ENCODE assay signal across 19 cellular contexts in genomic region chr7:102300643-102301211, GRCh38. TPM values are rescaled to one million over a fixed set of nuclear protein-coding genes. Genes with fewer than 3 reads are reported as not detected.
A peak's percentile ranks its signal among the peaks of the same experiment; 100 is the strongest.
DNase-seq lines count a peak whose midpoint lies in the region; ATAC-seq and TF ChIP-seq lines count a peak whose summit lies in the region.
"Had no signal": no experiment of that assay in that cellular context is flagged by ENCODE, and none has a peak within 500 bp of the region (broad histone marks: within the 10 kb centered on the region; RNA-seq: fewer than 3 reads in every experiment).

No MANE protein-coding gene starts in this region.

- H3K9me3 ChIP-seq in esophagus muscularis mucosa (no peaks in the 10 kb centered on the region), breast epithelium (no peaks in the 10 kb centered on the region)
- H3K9me3 ChIP-seq: ovary had no signal

- H3K9me3 Mint-ChIP-seq in mesothelial cell of epicardium (no peaks in the 10 kb centered on the region), type B pancreatic cell (no peaks in the 10 kb centered on the region)
- H3K9me3 Mint-ChIP-seq: activated CD4-positive, alpha-beta T cell treated with anti-CD3 and anti-CD28 coated beads, Interleukin-2, amount 10 ng/mL, durations not matched to agents 24 days and 14 days; CD4-positive, alpha-beta memory T cell had no signal

- H3K36me3 ChIP-seq in esophagus muscularis mucosa: no peaks in the 10 kb centered on the region
- no peaks in the 10 kb centered on the region for H3K36me3 ChIP-seq in breast epithelium
- H3K36me3 ChIP-seq: ovary had no signal

- ATAC-seq in Right ventricle myocardium inferior (peak; percentile 24), HG03432 (IDR thresholded peaks at IDR 0.05; ENCODE audit: unreplicated experiment) (no peak)

- WGBS in esophagus muscularis mucosa: 50% methylated on average over 31 of the region's 83 CpGs

- H3K27me3 ChIP-seq in esophagus muscularis mucosa (peaks cover 0 to 33% (median 0%) of the 10 kb centered on the region in 4 donors), breast epithelium (no peaks in the 10 kb centered on the region)
- H3K27me3 ChIP-seq: ovary had no signal

- H3K36me3 Mint-ChIP-seq in mesothelial cell of epicardium (peaks cover 2% of the 10 kb centered on the region), type B pancreatic cell (no peaks in the 10 kb centered on the region)
- H3K36me3 Mint-ChIP-seq: CD4-positive, alpha-beta memory T cell had no signal

- H3K27ac ChIP-seq in esophagus muscularis mucosa (replicated peaks in 1 of 4) (no peak overlapping the region), breast epithelium (no peak overlapping the region)
- H3K27ac ChIP-seq: 22Rv1, ovary had no signal

- TF ChIP-seq CTCF in esophagus muscularis mucosa (IDR thresholded peaks at IDR 0.05) (peak in 1 of 3 experiments; percentile 23), mesothelial cell of epicardium (IDR thresholded peaks at IDR 0.05; ENCODE audit: unreplicated experiment) (peak; percentile 62), type B pancreatic cell (conservative IDR thresholded peaks at IDR 0.05) (peak; percentile 49), breast epithelium (IDR thresholded peaks at IDR 0.05) (no peak)

- H3K4me3 Mint-ChIP-seq in mesothelial cell of epicardium (no peak overlapping the region), type B pancreatic cell (no peak overlapping the region)
- H3K4me3 Mint-ChIP-seq: activated CD4-positive, alpha-beta T cell treated with anti-CD3 and anti-CD28 coated beads, Interleukin-2, amount 10 ng/mL, durations not matched to agents 24 days and 14 days; CD4-positive, alpha-beta memory T cell had no signal

- intact Hi-C loops in Right ventricle myocardium inferior (cut with DNase I): no loop called here
- intact Hi-C loops in cardiac septum (cut with DNase I): no loop called here
- intact Hi-C loops in esophagus muscularis mucosa (cut with DNase I): no loop called here
- intact Hi-C loops in breast epithelium (cut with DNase I; ENCODE audit: low total_unique reads): no loop called here

- H3K27ac Mint-ChIP-seq in mesothelial cell of epicardium: no peak overlapping the region
- H3K27ac Mint-ChIP-seq in type B pancreatic cell: no peak overlapping the region
- H3K27ac Mint-ChIP-seq: activated CD4-positive, alpha-beta T cell treated with anti-CD3 and anti-CD28 coated beads, Interleukin-2, amount 10 ng/mL, durations not matched to agents 24 days and 14 days; CD4-positive, alpha-beta memory T cell had no signal

- no peak for TF ChIP-seq POLR2A in esophagus muscularis mucosa (IDR thresholded peaks at IDR 0.05; ENCODE audit: low read depth)
- no peak for TF ChIP-seq POLR2A in breast epithelium (IDR thresholded peaks at IDR 0.05)

- H3K4me1 Mint-ChIP-seq in mesothelial cell of epicardium (peaks cover 4% of the 10 kb centered on the region), type B pancreatic cell (ENCODE audit: unreplicated experiment) (peaks cover 9% of the 10 kb centered on the region)

- no peak for TF ChIP-seq EP300 in esophagus muscularis mucosa (IDR thresholded peaks at IDR 0.05)

- no peak for DNase-seq in Right ventricle myocardium inferior (ENCODE audit: missing footprints)
- DNase-seq in cardiac septum (ENCODE audit: low spot score): no peak
- DNase-seq in esophagus muscularis mucosa (ENCODE audit: extremely low spot score): no peak
- peak in 1 of 2 experiments; percentile 53 for DNase-seq in mesothelial cell of epicardium (ENCODE audit: low spot score in 2 of 2, unreplicated experiment in 2 of 2)
- DNase-seq in type B pancreatic cell (ENCODE audit: extremely low spot score, unreplicated experiment): no peak
- no peak for DNase-seq in AG08395 (ENCODE audit: low spot score)
- DNase-seq in breast epithelium (ENCODE audit: low spot score in 2 of 2): no peak
- DNase-seq: activated CD4-positive, alpha-beta T cell treated with anti-CD3 and anti-CD28 coated beads, Interleukin-2, amount 10 ng/mL, durations not matched to agents 24 days and 14 days; CD4-positive, alpha-beta memory T cell; mammary epithelial cell; NCI-H1436 treated with DMSO at 0.1 percent for 48 hours; NK-92 treated with Interleukin-12 subunit alpha and Interleukin-12 subunit beta, amount 100 ng/mL, for 24 hours; ovary; SHP77 treated with DMSO at 0.1 percent for 48 hours; T1000 had no signal

- H3K27me3 Mint-ChIP-seq in mesothelial cell of epicardium (ENCODE audit: low read depth): peaks cover 4% of the 10 kb centered on the region
- H3K27me3 Mint-ChIP-seq in type B pancreatic cell: no peaks in the 10 kb centered on the region
- H3K27me3 Mint-ChIP-seq: activated CD4-positive, alpha-beta T cell treated with anti-CD3 and anti-CD28 coated beads, Interleukin-2, amount 10 ng/mL, durations not matched to agents 24 days and 14 days had no signal

- H3K4me1 ChIP-seq in esophagus muscularis mucosa (peaks cover 7 to 17% (median 12%) of the 10 kb centered on the region in 4 donors), breast epithelium (no peaks in the 10 kb centered on the region)

- H3K4me3 ChIP-seq in esophagus muscularis mucosa: peak overlapping the region; percentile 7 to 20 (median 13)
- H3K4me3 ChIP-seq in breast epithelium: peak overlapping the region in 1 of 3 donors; percentile 48
- H3K4me3 ChIP-seq: ovary had no signal

RNA-seq across cellular contexts. Expression of gene SH2B2, which starts 14.1 kb away (rescaled TPM):
- total RNA-seq in Right ventricle myocardium inferior: 1.2 TPM
- total RNA-seq in cardiac septum: 3.1 TPM
- total RNA-seq in esophagus muscularis mucosa: 10 to 100 TPM in 1 of 4 donors, 1 to 10 TPM in 3; 3.7 to 10.9 (median 8.9) TPM
- total RNA-seq in mesothelial cell of epicardium: 7.9 to 8.2 TPM (median 8.2 TPM) in 3 replicates
- total RNA-seq in type B pancreatic cell (ENCODE audit: low replicate concordance): 9.5 and 15.5 TPM in 2 replicates
- 1 to 10 TPM; 1.6 to 6.6 (median 4.0) TPM for total RNA-seq in breast epithelium

RNA-seq across cellular contexts. Expression of gene SPDYE6, which starts 55.5 kb away (rescaled TPM):
- total RNA-seq in Right ventricle myocardium inferior (not detected), cardiac septum (not detected), esophagus muscularis mucosa (not detected), mesothelial cell of epicardium (not detected in 3 replicates), type B pancreatic cell (ENCODE audit: low replicate concordance) (not detected in 2 replicates), breast epithelium (under 1 TPM in 1 of 3 donors, not detected in 2; 0.33 TPM)
- total RNA-seq: activated CD4-positive, alpha-beta T cell treated with anti-CD3 and anti-CD28 coated beads, Interleukin-2, amount 10 ng/mL, durations not matched to agents 24 days and 14 days; CD4-positive, alpha-beta memory T cell; fibroblast of lung; mammary epithelial cell; ovary; subcutaneous adipose tissue had no signal

Comparison
In these comparisons a context has a peak if more than half of its experiments do, and no peak if none do; other contexts are left out.
1. CTCF ChIP-seq: peak in mesothelial cell of epicardium (single experiment) and type B pancreatic cell (single experiment); none in breast epithelium (0 of 3).